ENCODE assay signal across 31 cellular contexts in genomic region chr7:10918093-10918590, GRCh38.
"Had no signal": no experiment of that assay in that cellular context is flagged by ENCODE, and none has a peak within 500 bp of the region (broad histone marks: within the 10 kb centered on the region; RNA-seq: fewer than 3 reads in every experiment).

No MANE protein-coding gene starts in this region.

- H3K27ac ChIP-seq: ascending aorta, body of pancreas, PC-9 had no signal

- H3K4me1 Mint-ChIP-seq: activated B cell treated with CpG ODN at 0.5 μM for 24 hours; activated CD4-positive, alpha-beta T cell treated with anti-CD3 and anti-CD28 coated beads, Interleukin-2, amount 10 ng/mL, durations not matched to agents 24 days and 14 days; activated CD8-positive, alpha-beta memory T cell treated with anti-CD3 and anti-CD28 coated beads, Interleukin-2, amount 10 ng/mL, durations not matched to agents 7 days and 5 days; activated naive CD8-positive, alpha-beta T cell treated with anti-CD3 and anti-CD28 coated beads, Interleukin-2, amount 50 U/mL, for 24 hours had no signal

- H3K4me1 ChIP-seq: ascending aorta, body of pancreas had no signal

- H3K27me3 ChIP-seq: ascending aorta, body of pancreas had no signal

- H2AFZ ChIP-seq: PC-9 had no signal

- H3K9me3 Mint-ChIP-seq: activated B cell treated with CpG ODN at 0.5 μM for 24 hours; activated CD4-positive, alpha-beta T cell treated with anti-CD3 and anti-CD28 coated beads, Interleukin-2, amount 10 ng/mL, durations not matched to agents 24 days and 14 days; activated naive CD4-positive, alpha-beta T cell treated with anti-CD3 and anti-CD28 coated beads, Interleukin-2, amount 50 U/mL, for 24 hours; activated naive CD8-positive, alpha-beta T cell treated with anti-CD3 and anti-CD28 coated beads, Interleukin-2, amount 50 U/mL, for 24 hours; activated T-cell treated with anti-CD3 and anti-CD28 coated beads, Interleukin-2, amount 50 U/mL, for 24 hours; activated T-helper 1 cell treated with anti-CD3 and anti-CD28 coated beads, Interleukin-12 subunit alpha, Interleukin-12 subunit beta, Interleukin-2, Interleukin-4 antibody, amounts not matched to agents 30 ng/mL and 10 ng/mL and 1 ng/mL, durations not matched to agents 14 hours and 24 hours and 36 hours had no signal

- H3K4me3 ChIP-seq: body of pancreas, PC-9 had no signal

- ATAC-seq: activated CD8-positive, alpha-beta memory T cell treated with anti-CD3 and anti-CD28 coated beads, Interleukin-2, amount 10 ng/mL, durations not matched to agents 7 days and 5 days; activated naive CD8-positive, alpha-beta T cell treated with anti-CD3 and anti-CD28 coated beads, Interleukin-2, amount 50 U/mL, for 24 hours; body of pancreas; T-helper 17 cell had no signal

- H3K4me3 Mint-ChIP-seq: activated B cell treated with CpG ODN at 0.5 μM for 24 hours; activated CD4-positive, alpha-beta T cell treated with anti-CD3 and anti-CD28 coated beads, Interleukin-2, amount 10 ng/mL, durations not matched to agents 24 days and 14 days; activated CD8-positive, alpha-beta memory T cell treated with anti-CD3 and anti-CD28 coated beads, Interleukin-2, amount 10 ng/mL, durations not matched to agents 7 days and 5 days; activated naive CD4-positive, alpha-beta T cell treated with anti-CD3 and anti-CD28 coated beads, Interleukin-2, amount 50 U/mL, for 24 hours; activated naive CD8-positive, alpha-beta T cell treated with anti-CD3 and anti-CD28 coated beads, Interleukin-2, amount 50 U/mL, for 24 hours; activated T-cell treated with anti-CD3 and anti-CD28 coated beads, Interleukin-2, amount 50 U/mL, for 24 hours; activated T-helper 1 cell treated with anti-CD3 and anti-CD28 coated beads, Interleukin-12 subunit alpha, Interleukin-12 subunit beta, Interleukin-2, Interleukin-4 antibody, amounts not matched to agents 30 ng/mL and 10 ng/mL and 1 ng/mL, durations not matched to agents 14 hours and 24 hours and 36 hours; T-helper 17 cell had no signal

- H3K4me2 ChIP-seq: PC-9 had no signal

- H3K36me3 Mint-ChIP-seq: activated CD8-positive, alpha-beta memory T cell treated with anti-CD3 and anti-CD28 coated beads, Interleukin-2, amount 10 ng/mL, durations not matched to agents 7 days and 5 days; activated naive CD4-positive, alpha-beta T cell treated with anti-CD3 and anti-CD28 coated beads, Interleukin-2, amount 50 U/mL, for 24 hours had no signal

- H3K36me3 ChIP-seq: ascending aorta had no signal

- DNase-seq: activated B cell treated with CpG ODN at 0.5 μM for 24 hours; activated CD4-positive, alpha-beta T cell treated with anti-CD3 and anti-CD28 coated beads for 1 hour; activated CD4-positive, alpha-beta T cell treated with anti-CD3 and anti-CD28 coated beads, Interleukin-2, amount 10 ng/mL, durations not matched to agents 24 days and 14 days; activated CD4-positive, alpha-beta T cell treated with anti-CD3 and anti-CD28 coated beads, Interleukin-2, amount 50 U/mL, for 48 hours; activated CD8-positive, alpha-beta memory T cell treated with anti-CD3 and anti-CD28 coated beads, Interleukin-2, amount 10 ng/mL, durations not matched to agents 7 days and 5 days; activated effector memory CD4-positive, alpha-beta T cell treated with Interleukin-2 at 50 U/mL for 16 hours; activated naive CD4-positive, alpha-beta T cell; activated naive CD8-positive, alpha-beta T cell treated with anti-CD3 and anti-CD28 coated beads, Interleukin-2, amount 50 U/mL, for 24 hours; activated T-cell treated with anti-CD3 and anti-CD28 coated beads, Interleukin-2, amount 50 U/mL, for 24 hours; amniotic stem cell; body of pancreas; central memory CD4-positive, alpha-beta T cell; IMR-90; KBM-7; MV-4-11; NCI-H1092 treated with DMSO at 0.1 percent for 48 hours; NCI-H1436; NCI-H1694 treated with DMSO at 0.1 percent for 48 hours; NCI-H2029 treated with DMSO at 0.1 percent for 48 hours; NCI-H2227 treated with DMSO at 0.1 percent for 48 hours; NCI-H446 treated with DMSO at 0.1 percent for 48 hours; NCI-H526; PC-9; SHP77 treated with DMSO at 0.1 percent for 48 hours; T-helper 17 cell; T1000 had no signal

- H3K27ac Mint-ChIP-seq: activated B cell treated with CpG ODN at 0.5 μM for 24 hours; activated CD4-positive, alpha-beta T cell treated with anti-CD3 and anti-CD28 coated beads, Interleukin-2, amount 10 ng/mL, durations not matched to agents 24 days and 14 days; activated CD8-positive, alpha-beta memory T cell treated with anti-CD3 and anti-CD28 coated beads, Interleukin-2, amount 10 ng/mL, durations not matched to agents 7 days and 5 days; activated naive CD4-positive, alpha-beta T cell treated with anti-CD3 and anti-CD28 coated beads, Interleukin-2, amount 50 U/mL, for 24 hours; activated naive CD8-positive, alpha-beta T cell treated with anti-CD3 and anti-CD28 coated beads, Interleukin-2, amount 50 U/mL, for 24 hours; activated T-cell treated with anti-CD3 and anti-CD28 coated beads, Interleukin-2, amount 50 U/mL, for 24 hours; activated T-helper 1 cell treated with anti-CD3 and anti-CD28 coated beads, Interleukin-12 subunit alpha, Interleukin-12 subunit beta, Interleukin-2, Interleukin-4 antibody, amounts not matched to agents 30 ng/mL and 10 ng/mL and 1 ng/mL, durations not matched to agents 14 hours and 24 hours and 36 hours; T-helper 17 cell had no signal

- FAIRE-seq: bronchial epithelial cell, TTC549 had no signal

- H3K9me3 ChIP-seq: ascending aorta, body of pancreas had no signal
